17 cellular contexts compared by ENCODE assay signal in genomic region chr6:127618729-127619128, GRCh38. TPM values are rescaled to one million over a fixed set of nuclear protein-coding genes. Genes with fewer than 3 reads are reported as not detected.
A peak's percentile ranks its signal among the peaks of the same experiment; 100 is the strongest.
DNase-seq lines count a peak whose midpoint lies in the region; ATAC-seq and TF ChIP-seq lines count a peak whose summit lies in the region.
"Had no signal": no experiment of that assay in that cellular context is flagged by ENCODE, and none has a peak within 500 bp of the region (broad histone marks: within the 10 kb centered on the region; RNA-seq: fewer than 3 reads in every experiment).

No MANE protein-coding gene starts in this region.

- no peak overlapping the region for H3K4ac ChIP-seq in IMR-90 (ENCODE audit: low read depth, low read length)

- H3K4me1 Mint-ChIP-seq in stimulated activated effector memory CD8-positive, alpha-beta T cell treated with anti-CD3 and anti-CD28 coated beads, Interleukin-12 subunit alpha, Interleukin-12 subunit beta, amount 100 ng/mL, for 72 hours: no peaks in the 10 kb centered on the region
- H3K4me1 Mint-ChIP-seq: CD8-positive, alpha-beta memory T cell had no signal

- in situ Hi-C loops in IMR-90 (cut with MboI; ENCODE audit: low sequenced_read_pairs): no loop called here
- in situ Hi-C loops in SK-MEL-5 (cut with HindIII; ENCODE audit: low pct_unique_long_range_greater_than_20kb, low sequenced_read_pairs): no loop called here

- H3K4me3 Mint-ChIP-seq in stimulated activated effector memory CD8-positive, alpha-beta T cell treated with anti-CD3 and anti-CD28 coated beads, Interleukin-12 subunit alpha, Interleukin-12 subunit beta, amount 100 ng/mL, for 72 hours: no peak overlapping the region
- H3K4me3 Mint-ChIP-seq: CD8-positive, alpha-beta memory T cell had no signal

- no peak overlapping the region for H3K56ac ChIP-seq in IMR-90 (ENCODE audit: extremely low read depth, insufficient read depth, low read length)

- H3K23ac ChIP-seq in IMR-90 (ENCODE audit: low read depth, low read length): no peak overlapping the region

- no peak overlapping the region for H4K8ac ChIP-seq in IMR-90 (ENCODE audit: low read depth in 2 of 2, low read length in 2 of 2)

- intact Hi-C loops in IMR-90 (cut with micrococcal nuclease): no loop called here
- intact Hi-C loops in stomach (cut with DNase I; ENCODE audit: low total_unique reads): no loop called here

- H2BK120ac ChIP-seq in IMR-90 (ENCODE audit: low read depth, low read length): no peak overlapping the region

- no peaks in the 10 kb centered on the region for H3K9me3 Mint-ChIP-seq in stimulated activated effector memory CD8-positive, alpha-beta T cell treated with anti-CD3 and anti-CD28 coated beads, Interleukin-12 subunit alpha, Interleukin-12 subunit beta, amount 100 ng/mL, for 72 hours

- H4K20me1 ChIP-seq in IMR-90 (ENCODE audit: insufficient read depth, low read length): no peaks in the 10 kb centered on the region
- H4K20me1 ChIP-seq: BLaER1 had no signal

- H2AK9ac ChIP-seq in IMR-90 (replicated peaks; ENCODE audit: low read depth, low read length, poor library complexity): no peak overlapping the region

- H3K9ac ChIP-seq in IMR-90 (ENCODE audit: low read depth, low read length): no peak overlapping the region
- H3K9ac ChIP-seq: BLaER1 had no signal

- no peaks in the 10 kb centered on the region for H3K9me1 ChIP-seq in IMR-90 (ENCODE audit: insufficient read depth, low read length)

- POLR2A ChIA-PET in IMR-90 (lab: Charles Lee; ENCODE audit: unreplicated experiment): no interaction called here

- dilution Hi-C loops in IMR-90 (cut with HindIII; ENCODE audit: low sequenced_read_pairs, unreplicated experiment): no loop called here

- H2BK20ac ChIP-seq in IMR-90 (ENCODE audit: low read depth, low read length): no peak overlapping the region

- H3K4me1 ChIP-seq in IMR-90 (ENCODE audit: control insufficient read depth, insufficient read depth, low read length) (no peaks in the 10 kb centered on the region), stomach (no peaks in the 10 kb centered on the region)
- H3K4me1 ChIP-seq: BLaER1 had no signal

- no peak overlapping the region for H2AFZ ChIP-seq in IMR-90 (replicated peaks; ENCODE audit: low read length, poor library complexity)

- H2AK5ac ChIP-seq in IMR-90 (ENCODE audit: low read depth, low read length): no peak overlapping the region

- no peak overlapping the region for H3K4me2 ChIP-seq in IMR-90 (ENCODE audit: low read depth, low read length)
- H3K4me2 ChIP-seq: BLaER1 had no signal

- no peak for ATAC-seq in IMR-90 (ENCODE audit: low read depth)
- no peak for ATAC-seq in GM18517 (IDR thresholded peaks at IDR 0.05; ENCODE audit: unreplicated experiment)
- no peak for ATAC-seq in HG03460 (IDR thresholded peaks at IDR 0.05; ENCODE audit: unreplicated experiment)
- no peak for ATAC-seq in stimulated activated effector memory CD8-positive, alpha-beta T cell treated with anti-CD3 and anti-CD28 coated beads, Interleukin-12 subunit alpha, Interleukin-12 subunit beta, amount 100 ng/mL, for 72 hours
- ATAC-seq: HCT116, K562 had no signal

- H3K27me3 ChIP-seq in IMR-90 (ENCODE audit: control insufficient read depth, insufficient read depth, low read length) (no peaks in the 10 kb centered on the region; the same call in 1 of the 2 replicates), stomach (no peaks in the 10 kb centered on the region)
- H3K27me3 ChIP-seq: BLaER1 had no signal

- H3K4me3 ChIP-seq in IMR-90 (ENCODE audit: insufficient read depth, low read depth, low read length): no peak overlapping the region
- H3K4me3 ChIP-seq in stomach: no peak overlapping the region
- H3K4me3 ChIP-seq: BLaER1, K562, SK-N-MC had no signal

- TF ChIP-seq EP300 in stomach (IDR thresholded peaks at IDR 0.05): no peak

- no peaks in the 10 kb centered on the region for H3K79me1 ChIP-seq in IMR-90 (ENCODE audit: low read depth in 1 of 2, low read length in 2 of 2)

- no peaks in the 10 kb centered on the region for H3K36me3 Mint-ChIP-seq in stimulated activated effector memory CD8-positive, alpha-beta T cell treated with anti-CD3 and anti-CD28 coated beads, Interleukin-12 subunit alpha, Interleukin-12 subunit beta, amount 100 ng/mL, for 72 hours
- H3K36me3 Mint-ChIP-seq: CD8-positive, alpha-beta memory T cell had no signal

- TF ChIP-seq RAD21 in IMR-90 (IDR thresholded peaks at IDR 0.05; ENCODE audit: low read length): no peak

- TF ChIP-seq POLR2A in IMR-90 (IDR thresholded peaks at IDR 0.05; ENCODE audit: low read depth, low read length) (no peak), stomach (IDR thresholded peaks at IDR 0.05) (no peak)

- H3K14ac ChIP-seq in IMR-90 (replicated peaks; ENCODE audit: low read depth, low read length): no peak overlapping the region

- H3K36me3 ChIP-seq in IMR-90 (ENCODE audit: control insufficient read depth, insufficient read depth, low read length) (no peaks in the 10 kb centered on the region), stomach (no peaks in the 10 kb centered on the region)
- H3K36me3 ChIP-seq: BLaER1 had no signal

- H3K9me3 ChIP-seq in IMR-90 (ENCODE audit: control insufficient read depth, insufficient read depth, low read length) (no peaks in the 10 kb centered on the region), stomach (no peaks in the 10 kb centered on the region)
- H3K9me3 ChIP-seq: BLaER1 had no signal

- peak; percentile 11 for DNase-seq in IMR-90
- DNase-seq in SK-MEL-5 (ENCODE audit: low read depth, low spot score): peak; percentile 4
- DNase-seq in fibroblast of peridontal ligament (ENCODE audit: extremely low read depth): peak; percentile 56
- DNase-seq in stomach: no peak
- DNase-seq in stimulated activated effector memory CD8-positive, alpha-beta T cell treated with anti-CD3 and anti-CD28 coated beads, Interleukin-12 subunit alpha, Interleukin-12 subunit beta, amount 100 ng/mL, for 72 hours (ENCODE audit: low spot score in 2 of 2): no peak
- DNase-seq: CD8-positive, alpha-beta memory T cell; NCI-H1105 treated with DMSO at 0.1 percent for 48 hours; NCI-H1930; NCI-H2171 treated with DMSO at 0.1 percent for 48 hours; NCI-H510A treated with DMSO at 0.1 percent for 48 hours; T-helper 1 cell had no signal

- BruUV-seq in IMR-90 (replicated peaks; lab: Mats Ljungman, UMichigan): no TSS peak

- CTCF ChIA-PET in IMR-90 (lab: Yijun Ruan, JAX): no interaction called here

- H3K27ac Mint-ChIP-seq in stimulated activated effector memory CD8-positive, alpha-beta T cell treated with anti-CD3 and anti-CD28 coated beads, Interleukin-12 subunit alpha, Interleukin-12 subunit beta, amount 100 ng/mL, for 72 hours: no peak overlapping the region
- H3K27ac Mint-ChIP-seq: CD8-positive, alpha-beta memory T cell had no signal

- WGBS in IMR-90 (ENCODE audit: extremely low coverage in 2 of 2, insufficient read length in 1 of 2), 2 experiments: no CpG with 5 or more reads among the region's 5 CpGs
- 63 to 86% (median 79%) methylated on average over 5 of the region's 5 CpGs for WGBS in stomach, 5 donors

- no peak overlapping the region for H2BK15ac ChIP-seq in IMR-90 (ENCODE audit: low read depth, low read length)

- H4K91ac ChIP-seq in IMR-90 (ENCODE audit: insufficient read depth, low read depth, low read length): no peak overlapping the region

- H2BK5ac ChIP-seq in IMR-90 (ENCODE audit: low read depth, low read length, poor library complexity, severe bottlenecking): no peak overlapping the region

- no peak overlapping the region for H4K5ac ChIP-seq in IMR-90 (ENCODE audit: low read depth, low read length)

- TF ChIP-seq CTCF in IMR-90 (conservative IDR thresholded peaks at IDR 0.05; ENCODE audit: low read depth, low read length): no peak
- TF ChIP-seq CTCF in stomach (IDR thresholded peaks at IDR 0.05): no peak

- no peak overlapping the region for H3K18ac ChIP-seq in IMR-90 (ENCODE audit: low read depth, low read length)

- H3K27ac ChIP-seq in IMR-90 (ENCODE audit: insufficient read depth, low read length) (no peak overlapping the region), stomach (no peak overlapping the region)
- H3K27ac ChIP-seq: BLaER1, SK-N-MC had no signal

TF ChIP-seq in IMR-90, 13 proteins besides CTCF, POLR2A, EP300 and RAD21 (continues in another document):
- no peak for TF ChIP-seq RFX5 (IDR thresholded peaks at IDR 0.05; ENCODE audit: low read depth, low read length)
- TF ChIP-seq CHD1 (IDR thresholded peaks at IDR 0.05; ENCODE audit: low read depth, low read length): no peak
- no peak for TF ChIP-seq SMC3 (IDR thresholded peaks at IDR 0.05; ENCODE audit: low read depth, low read length)
- TF ChIP-seq CEBPB (IDR thresholded peaks at IDR 0.05; ENCODE audit: low read depth, low read length): no peak
- TF ChIP-seq USF2 (IDR thresholded peaks at IDR 0.05; ENCODE audit: low read depth, low read length): no peak
- TF ChIP-seq RCOR1 (IDR thresholded peaks at IDR 0.05; ENCODE audit: insufficient replicate concordance, low read length): no peak
- TF ChIP-seq BHLHE40 (IDR thresholded peaks at IDR 0.05; ENCODE audit: low read depth, low read length): no peak
- no peak for TF ChIP-seq MAFK (IDR thresholded peaks at IDR 0.05; ENCODE audit: low read depth, low read length)
- TF ChIP-seq MAZ (IDR thresholded peaks at IDR 0.05; ENCODE audit: borderline replicate concordance, low read depth, low read length): no peak

RNA-seq across cellular contexts. Expression of gene C6orf58, which starts 41.8 kb away (rescaled TPM):
- not detected in 2 replicates for total RNA-seq in IMR-90 (2012; rRNA removed)
- 0.09 TPM in 1 of 2 replicates, not detected in the other for polyA plus RNA-seq in IMR-90 (2012; rRNA removed)
- not detected in 2 replicates for polyA plus RNA-seq in IMR-90 (2012; cell fraction: cytosol; rRNA removed)
- not detected in 2 replicates for polyA plus RNA-seq in IMR-90 (2012; cell fraction: nucleus; rRNA removed; ENCODE audit: low replicate concordance)
- total RNA-seq in SK-MEL-5 (2014; rRNA removed; shearing (Covaris generic)): not detected in 2 replicates
- polyA plus RNA-seq in SK-MEL-5 (2015; cell fraction: cytosol; rRNA removed): 0.15 TPM in 1 of 2 replicates, not detected in the other
- not detected in 2 replicates for polyA plus RNA-seq in SK-MEL-5 (2015; cell fraction: nucleus; rRNA removed)
- 1 to 10 TPM in 1 of 5 donors, not detected in 4; 2.3 TPM for total RNA-seq in stomach
- polyA plus RNA-seq in stomach: 1 to 10 TPM in 1 of 3 donors, under 1 TPM in 1, not detected in 1; 0.25 to 3.5 TPM
- total RNA-seq: CD8-positive, alpha-beta memory T cell; K562 had no signal
- polyA plus RNA-seq: CD8-positive, alpha-beta memory T cell had no signal

Comparison
In these comparisons a context has a peak if more than half of its experiments do, and no peak if none do; other contexts are left out.
1. DNase-seq: peak in IMR-90 (single experiment), SK-MEL-5 (single experiment) and fibroblast of peridontal ligament (single experiment); none in stomach (single experiment) and stimulated activated effector memory CD8-positive, alpha-beta T cell treated with anti-CD3 and anti-CD28 coated beads, Interleukin-12 subunit alpha, Interleukin-12 subunit beta, amount 100 ng/mL, for 72 hours (0 of 2).